Comparison of ENCODE assay signal across 24 cellular contexts in genomic region chr9:92632641-92633040, GRCh38. TPM values are rescaled to one million over a fixed set of nuclear protein-coding genes. Genes with fewer than 3 reads are reported as not detected.
DNase-seq lines count a peak whose midpoint lies in the region; ATAC-seq and TF ChIP-seq lines count a peak whose summit lies in the region.
"Had no signal": no experiment of that assay in that cellular context is flagged by ENCODE, and none has a peak within 500 bp of the region (broad histone marks: within the 10 kb centered on the region; RNA-seq: fewer than 3 reads in every experiment).

No MANE protein-coding gene starts in this region.

- H3K27me3 ChIP-seq in spleen (replicated peaks in 1 of 7), result no peaks in the 10 kb centered on the region
- H3K27me3 ChIP-seq in uterus, result no peaks in the 10 kb centered on the region
- H3K27me3 ChIP-seq: cardiac muscle cell had no signal

- TF ChIP-seq POLR2A in spleen (IDR thresholded peaks at IDR 0.05), result no peak
- no peak for TF ChIP-seq POLR2A in uterus (IDR thresholded peaks at IDR 0.05)

- no peak for ATAC-seq in activated naive CD8-positive, alpha-beta T cell treated with anti-CD3 and anti-CD28 coated beads, Interleukin-2, amount 10 ng/mL, durations not matched to agents 7 days and 5 days (ENCODE audit: low read depth)
- ATAC-seq in activated naive CD8-positive, alpha-beta T cell treated with anti-CD3 and anti-CD28 coated beads, Interleukin-2, amount 50 U/mL, for 24 hours, result no peak
- no peak for ATAC-seq in HG03457 (IDR thresholded peaks at IDR 0.05; ENCODE audit: unreplicated experiment)
- ATAC-seq in HG02981 (IDR thresholded peaks at IDR 0.05; ENCODE audit: unreplicated experiment), result no peak
- ATAC-seq: K562, T-helper 17 cell had no signal

- no peaks in the 10 kb centered on the region for H3K9me3 ChIP-seq in spleen
- no peaks in the 10 kb centered on the region for H3K9me3 ChIP-seq in uterus
- H3K9me3 ChIP-seq: SK-N-SH had no signal

- peaks cover 0 to 100% (median 69%) of the 10 kb centered on the region in 6 donors for H3K36me3 ChIP-seq in spleen
- H3K36me3 ChIP-seq in uterus, result no peaks in the 10 kb centered on the region

- peaks cover 11% of the 10 kb centered on the region for H3K4me1 Mint-ChIP-seq in activated naive CD8-positive, alpha-beta T cell treated with anti-CD3 and anti-CD28 coated beads, Interleukin-2, amount 10 ng/mL, durations not matched to agents 7 days and 5 days
- H3K4me1 Mint-ChIP-seq in activated naive CD8-positive, alpha-beta T cell treated with anti-CD3 and anti-CD28 coated beads, Interleukin-2, amount 50 U/mL, for 24 hours, result peaks cover 33% of the 10 kb centered on the region
- H3K4me1 Mint-ChIP-seq: activated naive CD4-positive, alpha-beta T cell treated with anti-CD3 and anti-CD28 coated beads, Interleukin-2, amount 10 ng/mL, durations not matched to agents 7 days and 5 days; B cell; T-helper 17 cell had no signal

- TF ChIP-seq CTCF in coronary artery (IDR thresholded peaks at IDR 0.05) (no peak), spleen (IDR thresholded peaks at IDR 0.05 in 8 of 11, conservative IDR thresholded peaks at IDR 0.05 in 3 of 11) (no peak), uterus (IDR thresholded peaks at IDR 0.05) (no peak)

- no peak overlapping the region for H3K4me3 Mint-ChIP-seq in activated naive CD8-positive, alpha-beta T cell treated with anti-CD3 and anti-CD28 coated beads, Interleukin-2, amount 10 ng/mL, durations not matched to agents 7 days and 5 days
- H3K4me3 Mint-ChIP-seq in activated naive CD8-positive, alpha-beta T cell treated with anti-CD3 and anti-CD28 coated beads, Interleukin-2, amount 50 U/mL, for 24 hours, result no peak overlapping the region
- H3K4me3 Mint-ChIP-seq: activated naive CD4-positive, alpha-beta T cell treated with anti-CD3 and anti-CD28 coated beads, Interleukin-2, amount 10 ng/mL, durations not matched to agents 7 days and 5 days; activated T-cell treated with anti-CD3 and anti-CD28 coated beads, Interleukin-2, amount 50 U/mL, for 72 hours; B cell; mesothelial cell of epicardium; naive B cell; T-helper 17 cell had no signal

- H3K4me3 ChIP-seq in coronary artery (no peak overlapping the region), spleen (no peak overlapping the region), uterus (no peak overlapping the region)
- H3K4me3 ChIP-seq: cardiac muscle cell, K562 had no signal

- H3K36me3 Mint-ChIP-seq in activated naive CD8-positive, alpha-beta T cell treated with anti-CD3 and anti-CD28 coated beads, Interleukin-2, amount 10 ng/mL, durations not matched to agents 7 days and 5 days, result peaks cover 33% of the 10 kb centered on the region
- peaks cover 56% of the 10 kb centered on the region for H3K36me3 Mint-ChIP-seq in activated naive CD8-positive, alpha-beta T cell treated with anti-CD3 and anti-CD28 coated beads, Interleukin-2, amount 50 U/mL, for 24 hours (ENCODE audit: low read depth)

- peak; percentile 20 for DNase-seq in activated naive CD8-positive, alpha-beta T cell treated with anti-CD3 and anti-CD28 coated beads, Interleukin-2, amount 10 ng/mL, durations not matched to agents 7 days and 5 days
- DNase-seq in activated naive CD8-positive, alpha-beta T cell treated with anti-CD3 and anti-CD28 coated beads, Interleukin-2, amount 50 U/mL, for 24 hours, result no peak
- DNase-seq in coronary artery (ENCODE audit: low spot score) (peak; percentile 57), spleen (peak; percentile 36), uterus (peak in 1 of 2 donors; percentile 13), NCI-H2196 treated with DMSO at 0.1 percent for 48 hours (lab: John Stamatoyannopoulos, UW; ENCODE audit: unreplicated experiment) (no peak)
- DNase-seq: activated naive CD4-positive, alpha-beta T cell treated with anti-CD3 and anti-CD28 coated beads, Interleukin-2, amount 10 ng/mL, durations not matched to agents 7 days and 5 days; amygdala; DMS153; naive B cell; NCI-H1092 treated with DMSO at 0.1 percent for 48 hours; NCI-H187; NCI-H2171 treated with DMSO at 0.1 percent for 48 hours; NCI-H524 treated with DMSO at 0.1 percent for 48 hours; nucleus accumbens; SK-N-SH; T-helper 17 cell had no signal

- peak overlapping the region; percentile 66 to 67 for H3K27ac ChIP-seq in coronary artery
- H3K27ac ChIP-seq in spleen, result no peak overlapping the region
- H3K27ac ChIP-seq in uterus, result peak overlapping the region; percentile 28 to 76
- H3K27ac ChIP-seq: cardiac muscle cell had no signal

- no peaks in the 10 kb centered on the region for H3K9me3 Mint-ChIP-seq in activated naive CD8-positive, alpha-beta T cell treated with anti-CD3 and anti-CD28 coated beads, Interleukin-2, amount 10 ng/mL, durations not matched to agents 7 days and 5 days
- no peaks in the 10 kb centered on the region for H3K9me3 Mint-ChIP-seq in activated naive CD8-positive, alpha-beta T cell treated with anti-CD3 and anti-CD28 coated beads, Interleukin-2, amount 50 U/mL, for 24 hours
- H3K9me3 Mint-ChIP-seq: activated naive CD4-positive, alpha-beta T cell treated with anti-CD3 and anti-CD28 coated beads, Interleukin-2, amount 10 ng/mL, durations not matched to agents 7 days and 5 days; activated T-cell treated with anti-CD3 and anti-CD28 coated beads, Interleukin-2, amount 50 U/mL, for 72 hours had no signal

- no peaks in the 10 kb centered on the region for H3K27me3 Mint-ChIP-seq in activated naive CD8-positive, alpha-beta T cell treated with anti-CD3 and anti-CD28 coated beads, Interleukin-2, amount 10 ng/mL, durations not matched to agents 7 days and 5 days
- no peaks in the 10 kb centered on the region for H3K27me3 Mint-ChIP-seq in activated naive CD8-positive, alpha-beta T cell treated with anti-CD3 and anti-CD28 coated beads, Interleukin-2, amount 50 U/mL, for 24 hours
- H3K27me3 Mint-ChIP-seq: activated naive CD4-positive, alpha-beta T cell treated with anti-CD3 and anti-CD28 coated beads, Interleukin-2, amount 10 ng/mL, durations not matched to agents 7 days and 5 days; B cell; naive B cell; T-helper 17 cell had no signal

- POLR2A ChIA-PET in activated naive CD8-positive, alpha-beta T cell treated with anti-CD3 and anti-CD28 coated beads, Interleukin-2, amount 10 ng/mL, durations not matched to agents 7 days and 5 days (lab: Charles Lee), result no interaction called here

- intact Hi-C loops in spleen (cut with DNase I; ENCODE audit: low total_unique reads), result no loop called here
- intact Hi-C loops in uterus (cut with DNase I; ENCODE audit: low total_unique reads), result no loop called here

- 94 to 100% (median 98%) methylated on average over 5 of the region's 5 CpGs for whole genome bisulfite sequencing in spleen, 5 donors

- H3K27ac Mint-ChIP-seq in activated naive CD8-positive, alpha-beta T cell treated with anti-CD3 and anti-CD28 coated beads, Interleukin-2, amount 10 ng/mL, durations not matched to agents 7 days and 5 days, result no peak overlapping the region
- no peak overlapping the region for H3K27ac Mint-ChIP-seq in activated naive CD8-positive, alpha-beta T cell treated with anti-CD3 and anti-CD28 coated beads, Interleukin-2, amount 50 U/mL, for 24 hours
- H3K27ac Mint-ChIP-seq: activated naive CD4-positive, alpha-beta T cell treated with anti-CD3 and anti-CD28 coated beads, Interleukin-2, amount 10 ng/mL, durations not matched to agents 7 days and 5 days; activated T-cell treated with anti-CD3 and anti-CD28 coated beads, Interleukin-2, amount 50 U/mL, for 72 hours; B cell; mesothelial cell of epicardium had no signal

- peaks cover 0 to 8% (median 3%) of the 10 kb centered on the region in 6 donors for H3K4me1 ChIP-seq in spleen
- H3K4me1 ChIP-seq in uterus, result no peaks in the 10 kb centered on the region

RNA-seq across cellular contexts. Expression of gene IPPK, which starts 37.3 kb away (rescaled TPM):
- 1 to 10 TPM; 9.4 to 9.7 TPM for total RNA-seq in activated naive CD8-positive, alpha-beta T cell treated with anti-CD3 and anti-CD28 coated beads, Interleukin-2, amount 10 ng/mL, durations not matched to agents 7 days and 5 days
- total RNA-seq in spleen (10 to 100 TPM in 6 of 7 donors, 1 to 10 TPM in 1; 10.0 to 14.6 (median 12.1) TPM), uterus (10 to 100 TPM in 2 of 4 donors, 1 to 10 TPM in 2; 5.9 to 13.1 (median 8.5) TPM)
- 1 to 10 TPM; 6.1 to 7.9 (median 6.4) TPM for polyA plus RNA-seq in spleen

Comparison
In these comparisons a context has a peak if more than half of its experiments do, and no peak if none do; other contexts are left out.
1. DNase-seq: peak in activated naive CD8-positive, alpha-beta T cell treated with anti-CD3 and anti-CD28 coated beads, Interleukin-2, amount 10 ng/mL, durations not matched to agents 7 days and 5 days (single experiment), coronary artery (single experiment) and spleen (single experiment); none in activated naive CD8-positive, alpha-beta T cell treated with anti-CD3 and anti-CD28 coated beads, Interleukin-2, amount 50 U/mL, for 24 hours (single experiment) and NCI-H2196 treated with DMSO at 0.1 percent for 48 hours (single experiment).
2. H3K27ac ChIP-seq: peak in coronary artery (2 of 2) and uterus (2 of 2); none in spleen (0 of 8).